Comparison of ENCODE assay signal across 26 cellular contexts in genomic region chr11:357582-357981, GRCh38. TPM values are rescaled to one million over a fixed set of nuclear protein-coding genes. Genes with fewer than 3 reads are reported as not detected.
"Had no signal": no experiment of that assay in that cellular context is flagged by ENCODE, and none has a peak within 500 bp of the region (broad histone marks: within the 10 kb centered on the region; RNA-seq: fewer than 3 reads in every experiment).

No MANE protein-coding gene starts in this region.

- DNase-seq: activated CD4-positive, alpha-beta T cell treated with anti-CD3 and anti-CD28 coated beads for 4 hours; activated CD8-positive, alpha-beta memory T cell treated with anti-CD3 and anti-CD28 coated beads, Interleukin-2, amount 50 U/mL, for 48 hours; activated CD8-positive, alpha-beta T cell treated with anti-CD3 and anti-CD28 coated beads, Interleukin-2, amount 10 ng/mL, durations not matched to agents 7 days and 5 days; activated naive CD4-positive, alpha-beta T cell treated with Interleukin-2 at 50 U/mL for 16 hours; activated T-cell treated with anti-CD3 and anti-CD28 coated beads, Interleukin-2, amount 50 U/mL, for 1 hour; brain microvascular endothelial cell; caudate nucleus; KG1; MV-4-11; NCI-H1092 treated with DMSO at 0.1 percent for 48 hours; NCI-H1417 treated with DMSO at 0.1 percent for 48 hours; NCI-H1694; NCI-H2029; NCI-H2107; NCI-H2171 treated with DMSO at 0.1 percent for 48 hours; NCI-H226; NCI-H774; OCI-M1; Peyer's patch; Right ventricle myocardium superior; SJCRH30; SK-N-SH; SW 1271 had no signal

- H3K4me3 ChIP-seq: Peyer's patch, SJCRH30 had no signal

- H3K9me3 ChIP-seq: Peyer's patch, SJCRH30, SK-N-SH had no signal

- H3K36me3 ChIP-seq: brain microvascular endothelial cell, Peyer's patch, SJCRH30 had no signal

- H3K4me2 ChIP-seq: SK-N-SH had no signal

- H3K27ac ChIP-seq: brain microvascular endothelial cell, Peyer's patch, SJCRH30 had no signal

- H3K27me3 ChIP-seq: brain microvascular endothelial cell, Peyer's patch, SJCRH30 had no signal

- H3K9ac ChIP-seq: SK-N-SH had no signal

- ATAC-seq: activated CD4-positive, CD25-positive, alpha-beta regulatory T cell treated with anti-CD3 and anti-CD28 coated beads, Interleukin-2, amount 50 U/mL, for 24 hours; activated CD8-positive, alpha-beta T cell treated with anti-CD3 and anti-CD28 coated beads, Interleukin-2, amount 10 ng/mL, durations not matched to agents 7 days and 5 days; activated naive CD4-positive, alpha-beta T cell treated with anti-CD3 and anti-CD28 coated beads, Interleukin-2, amount 50 U/mL, for 72 hours had no signal

RNA-seq across cellular contexts. Expression of gene PKP3, which starts 36.4 kb away (rescaled TPM):
- total RNA-seq: SJCRH30; T-helper 1 cell treated with Interleukin-12 subunit alpha and Interleukin-12 subunit beta and Interleukin-4 antibody, amounts not matched to agents 30 ng/mL and 1 ng/mL, for 36 hours had no signal
